Comparison of ENCODE assay signal across 1 cellular context in genomic region chr2:222862068-222862914, GRCh38.
TF ChIP-seq lines count a peak whose summit lies in the region.

No MANE protein-coding gene starts in this region.

TF ChIP-seq in GM23338, 12 proteins besides CTCF, POLR2A, EP300 and RAD21 (continued from another document):
- TF ChIP-seq, protein P1, sequence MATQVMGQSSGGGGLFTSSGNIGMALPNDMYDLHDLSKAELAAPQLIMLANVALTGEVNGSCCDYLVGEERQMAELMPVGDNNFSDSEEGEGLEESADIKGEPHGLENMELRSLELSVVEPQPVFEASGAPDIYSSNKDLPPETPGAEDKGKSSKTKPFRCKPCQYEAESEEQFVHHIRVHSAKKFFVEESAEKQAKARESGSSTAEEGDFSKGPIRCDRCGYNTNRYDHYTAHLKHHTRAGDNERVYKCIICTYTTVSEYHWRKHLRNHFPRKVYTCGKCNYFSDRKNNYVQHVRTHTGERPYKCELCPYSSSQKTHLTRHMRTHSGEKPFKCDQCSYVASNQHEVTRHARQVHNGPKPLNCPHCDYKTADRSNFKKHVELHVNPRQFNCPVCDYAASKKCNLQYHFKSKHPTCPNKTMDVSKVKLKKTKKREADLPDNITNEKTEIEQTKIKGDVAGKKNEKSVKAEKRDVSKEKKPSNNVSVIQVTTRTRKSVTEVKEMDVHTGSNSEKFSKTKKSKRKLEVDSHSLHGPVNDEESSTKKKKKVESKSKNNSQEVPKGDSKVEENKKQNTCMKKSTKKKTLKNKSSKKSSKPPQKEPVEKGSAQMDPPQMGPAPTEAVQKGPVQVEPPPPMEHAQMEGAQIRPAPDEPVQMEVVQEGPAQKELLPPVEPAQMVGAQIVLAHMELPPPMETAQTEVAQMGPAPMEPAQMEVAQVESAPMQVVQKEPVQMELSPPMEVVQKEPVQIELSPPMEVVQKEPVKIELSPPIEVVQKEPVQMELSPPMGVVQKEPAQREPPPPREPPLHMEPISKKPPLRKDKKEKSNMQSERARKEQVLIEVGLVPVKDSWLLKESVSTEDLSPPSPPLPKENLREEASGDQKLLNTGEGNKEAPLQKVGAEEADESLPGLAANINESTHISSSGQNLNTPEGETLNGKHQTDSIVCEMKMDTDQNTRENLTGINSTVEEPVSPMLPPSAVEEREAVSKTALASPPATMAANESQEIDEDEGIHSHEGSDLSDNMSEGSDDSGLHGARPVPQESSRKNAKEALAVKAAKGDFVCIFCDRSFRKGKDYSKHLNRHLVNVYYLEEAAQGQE (IDR thresholded peaks at IDR 0.05; ENCODE audit: unreplicated experiment): no peak
- no peak for TF ChIP-seq STAT1 (IDR thresholded peaks at IDR 0.05; ENCODE audit: unreplicated experiment)
- TF ChIP-seq ZNF114 (CRISPR knock-in tag; IDR thresholded peaks at IDR 0.05): no peak
- no peak for TF ChIP-seq JUNB (IDR thresholded peaks at IDR 0.05; ENCODE audit: unreplicated experiment)
